In genomic region chr6:143449082-143449481, GRCh38 we compare ENCODE assay signal across 9 cellular contexts. TPM values are rescaled to one million over a fixed set of nuclear protein-coding genes. Genes with fewer than 3 reads are reported as not detected.
A peak's percentile ranks its signal among the peaks of the same experiment; 100 is the strongest.
DNase-seq lines count a peak whose midpoint lies in the region; ATAC-seq and TF ChIP-seq lines count a peak whose summit lies in the region.
"Had no signal": no experiment of that assay in that cellular context is flagged by ENCODE, and none has a peak within 500 bp of the region (broad histone marks: within the 10 kb centered on the region; RNA-seq: fewer than 3 reads in every experiment).

No MANE protein-coding gene starts in this region.

- no peak for DNase-seq in GM23338 (ENCODE audit: low spot score)
- no peak for DNase-seq in activated T-helper 1 cell treated with anti-CD3 and anti-CD28 coated beads, Interleukin-12 subunit alpha, Interleukin-12 subunit beta, Interleukin-2, Interleukin-4 antibody, amounts not matched to agents 30 ng/mL and 10 ng/mL and 1 ng/mL, durations not matched to agents 14 hours and 24 hours and 36 hours (ENCODE audit: low spot score)
- no peak for DNase-seq in stimulated activated naive CD4-positive, alpha-beta T cell treated with Interleukin-2 at 50 U/mL for 16 hours (lab: John Stamatoyannopoulos, UW)
- no peak for DNase-seq in mucosa of gallbladder (ENCODE audit: low spot score)
- DNase-seq: amygdala had no signal

- no peak overlapping the region for H3K27ac ChIP-seq in ACC112 (ENCODE audit: low read depth, low read length)
- no peak overlapping the region for H3K27ac ChIP-seq in GM23338 (ENCODE audit: low read depth)
- H3K27ac ChIP-seq in mesodermal cell (ENCODE audit: low read depth, low read length, severe bottlenecking) = no peak overlapping the region

- no peaks in the 10 kb centered on the region for H3K9me3 Mint-ChIP-seq in GM23338
- H3K9me3 Mint-ChIP-seq in activated T-helper 1 cell treated with anti-CD3 and anti-CD28 coated beads, Interleukin-12 subunit alpha, Interleukin-12 subunit beta, Interleukin-2, Interleukin-4 antibody, amounts not matched to agents 30 ng/mL and 10 ng/mL and 1 ng/mL, durations not matched to agents 14 hours and 24 hours and 36 hours = no peaks in the 10 kb centered on the region

- H2AFZ ChIP-seq in ACC112 (ENCODE audit: low read length, unreplicated experiment) (peak overlapping the region; percentile 98), GM23338 (no peak overlapping the region)

- no peaks in the 10 kb centered on the region; the same call in 1 of the 2 replicates for H4K20me1 ChIP-seq in GM23338 (replicated peaks; ENCODE audit: insufficient read depth)

- H3K79me2 ChIP-seq in ACC112 (ENCODE audit: control insufficient read depth, insufficient read depth, low read length, unreplicated experiment) (peaks cover 41% of the 10 kb centered on the region), GM23338 (replicated peaks; ENCODE audit: insufficient read depth) (peaks cover 38% of the 10 kb centered on the region)

- no peak for TF ChIP-seq CTCF in GM23338 (conservative IDR thresholded peaks at IDR 0.05; ENCODE audit: low read depth in 2 of 2)

- ATAC-seq in GM23338 (no peak), GM18907 (IDR thresholded peaks at IDR 0.05; ENCODE audit: unreplicated experiment) (no peak), HG03442 (IDR thresholded peaks at IDR 0.05; ENCODE audit: unreplicated experiment) (no peak)

- H3K27ac Mint-ChIP-seq in GM23338 = no peak overlapping the region
- H3K27ac Mint-ChIP-seq in activated T-helper 1 cell treated with anti-CD3 and anti-CD28 coated beads, Interleukin-12 subunit alpha, Interleukin-12 subunit beta, Interleukin-2, Interleukin-4 antibody, amounts not matched to agents 30 ng/mL and 10 ng/mL and 1 ng/mL, durations not matched to agents 14 hours and 24 hours and 36 hours = no peak overlapping the region

- peaks cover 7% of the 10 kb centered on the region for H3K27me3 Mint-ChIP-seq in GM23338 (ENCODE audit: insufficient read depth, low read depth, poor library complexity)
- H3K27me3 Mint-ChIP-seq in activated T-helper 1 cell treated with anti-CD3 and anti-CD28 coated beads, Interleukin-12 subunit alpha, Interleukin-12 subunit beta, Interleukin-2, Interleukin-4 antibody, amounts not matched to agents 30 ng/mL and 10 ng/mL and 1 ng/mL, durations not matched to agents 14 hours and 24 hours and 36 hours (ENCODE audit: insufficient read depth) = no peaks in the 10 kb centered on the region

- H3K27me3 ChIP-seq in ACC112 (ENCODE audit: insufficient read depth, low read length) (no peaks in the 10 kb centered on the region), GM23338 (ENCODE audit: insufficient read depth) (no peaks in the 10 kb centered on the region)

- no peaks in the 10 kb centered on the region for H3K9me2 ChIP-seq in GM23338 (ENCODE audit: insufficient read depth)

- H3K36me3 ChIP-seq in ACC112 (ENCODE audit: insufficient read depth, low read length) (no peaks in the 10 kb centered on the region), GM23338 (ENCODE audit: insufficient read depth) (no peaks in the 10 kb centered on the region), mesodermal cell (ENCODE audit: control insufficient read depth, insufficient read depth, low read length) (peaks cover 4% of the 10 kb centered on the region)

- no peaks in the 10 kb centered on the region for H3K9me3 ChIP-seq in mesodermal cell (ENCODE audit: control insufficient read depth, low read length)

- peaks cover 4% of the 10 kb centered on the region; the same call in 2 of the 3 replicates for H3K36me3 Mint-ChIP-seq in GM23338 (ENCODE audit: low read depth)
- peaks cover 13% of the 10 kb centered on the region for H3K36me3 Mint-ChIP-seq in activated T-helper 1 cell treated with anti-CD3 and anti-CD28 coated beads, Interleukin-12 subunit alpha, Interleukin-12 subunit beta, Interleukin-2, Interleukin-4 antibody, amounts not matched to agents 30 ng/mL and 10 ng/mL and 1 ng/mL, durations not matched to agents 14 hours and 24 hours and 36 hours (ENCODE audit: low read depth)

- H3K4me1 Mint-ChIP-seq in GM23338 = peaks cover 14% of the 10 kb centered on the region
- H3K4me1 Mint-ChIP-seq in activated T-helper 1 cell treated with anti-CD3 and anti-CD28 coated beads, Interleukin-12 subunit alpha, Interleukin-12 subunit beta, Interleukin-2, Interleukin-4 antibody, amounts not matched to agents 30 ng/mL and 10 ng/mL and 1 ng/mL, durations not matched to agents 14 hours and 24 hours and 36 hours (ENCODE audit: low read depth) = peaks cover 50% of the 10 kb centered on the region

- 88 to 90% methylated on average over 1 to 2 of the region's 4 CpGs for WGBS in mesodermal cell (ENCODE audit: insufficient coverage in 2 of 2), 2 experiments

- H3K4me2 ChIP-seq in GM23338 = peak overlapping the region; percentile 94

- peak overlapping the region; percentile 94 for H3K4me3 Mint-ChIP-seq in GM23338
- H3K4me3 Mint-ChIP-seq in activated T-helper 1 cell treated with anti-CD3 and anti-CD28 coated beads, Interleukin-12 subunit alpha, Interleukin-12 subunit beta, Interleukin-2, Interleukin-4 antibody, amounts not matched to agents 30 ng/mL and 10 ng/mL and 1 ng/mL, durations not matched to agents 14 hours and 24 hours and 36 hours = peak overlapping the region; percentile 98

- peak overlapping the region; percentile 91 for H3K4me3 ChIP-seq in ACC112 (ENCODE audit: low read depth, low read length)
- H3K4me3 ChIP-seq in GM23338 = peak overlapping the region; percentile 91
- peak overlapping the region; percentile 84 for H3K4me3 ChIP-seq in mesodermal cell (ENCODE audit: extremely low read depth, insufficient read depth, low read length, poor library complexity, severe bottlenecking)

- intact Hi-C loops in activated T-helper 1 cell treated with anti-CD3 and anti-CD28 coated beads, Interleukin-12 subunit alpha, Interleukin-12 subunit beta, Interleukin-2, Interleukin-4 antibody, amounts not matched to agents 30 ng/mL and 10 ng/mL and 1 ng/mL, durations not matched to agents 14 hours and 24 hours and 36 hours (cut with micrococcal nuclease) = loop anchor here (10.0 kb wide), 2 partner anchors 706 to 766 kb away; partner anchors contain the start of gene STX11

- H3K4me1 ChIP-seq in ACC112 (ENCODE audit: control insufficient read depth, insufficient read depth, low read length, unreplicated experiment) (peaks cover 14% of the 10 kb centered on the region), GM23338 (ENCODE audit: insufficient read depth) (peaks cover 12% of the 10 kb centered on the region), mesodermal cell (ENCODE audit: control insufficient read depth, insufficient read depth, low read length, poor library complexity, severe bottlenecking) (no peaks in the 10 kb centered on the region)

- H3F3A ChIP-seq in GM23338 (replicated peaks; ENCODE audit: low read depth) = no peaks in the 10 kb centered on the region

TF ChIP-seq in GM23338, 12 proteins besides CTCF, POLR2A, EP300 and RAD21 (continues in another document):
- TF ChIP-seq ZNF331 (CRISPR knock-in tag; IDR thresholded peaks at IDR 0.05; ENCODE audit: low read depth) = no peak
- no peak for TF ChIP-seq POLR2AphosphoS5 (IDR thresholded peaks at IDR 0.05; ENCODE audit: low read depth)
- TF ChIP-seq ETS1 (IDR thresholded peaks at IDR 0.05) = no peak
- TF ChIP-seq ZNF114 (CRISPR knock-in tag; IDR thresholded peaks at IDR 0.05) = no peak
- TF ChIP-seq STAT1 (IDR thresholded peaks at IDR 0.05; ENCODE audit: unreplicated experiment) = no peak
- TF ChIP-seq EZH2 (IDR thresholded peaks at IDR 0.05; ENCODE audit: low read depth, unreplicated experiment) = no peak
- no peak for TF ChIP-seq EZH2phosphoT487 (IDR thresholded peaks at IDR 0.05; ENCODE audit: unreplicated experiment)

RNA-seq across cellular contexts. Expression of gene ADAT2, which starts 1.4 kb away (rescaled TPM):
- 10.8 and 13.7 TPM in 2 replicates for total RNA-seq in GM23338 (2014; rRNA removed; shearing (Covaris generic))
- polyA plus RNA-seq in GM23338 (2016; fragmentation: Nextera tagmentation; extraction: Ambion mirVana) = 6.9 and 7.4 TPM in 2 replicates
- total RNA-seq in activated T-helper 1 cell treated with anti-CD3 and anti-CD28 coated beads, Interleukin-12 subunit alpha, Interleukin-12 subunit beta, Interleukin-2, Interleukin-4 antibody, amounts not matched to agents 30 ng/mL and 10 ng/mL and 1 ng/mL, durations not matched to agents 14 hours and 24 hours and 36 hours = 39.0 and 43.6 TPM in 2 replicates
- 4.7 TPM for polyA plus RNA-seq in mesodermal cell (2013, experiment 1 of 2)
- polyA plus RNA-seq in mesodermal cell (2013, experiment 2 of 2) = 7.0 TPM
- 2.5 TPM for total RNA-seq in mucosa of gallbladder

RNA-seq across cellular contexts. Expression of gene PEX3, which starts 1.5 kb away (rescaled TPM):
- 13.8 and 16.4 TPM in 2 replicates for total RNA-seq in GM23338 (2014; rRNA removed; shearing (Covaris generic))
- 19.4 and 22.7 TPM in 2 replicates for polyA plus RNA-seq in GM23338 (2016; fragmentation: Nextera tagmentation; extraction: Ambion mirVana)
- total RNA-seq in activated T-helper 1 cell treated with anti-CD3 and anti-CD28 coated beads, Interleukin-12 subunit alpha, Interleukin-12 subunit beta, Interleukin-2, Interleukin-4 antibody, amounts not matched to agents 30 ng/mL and 10 ng/mL and 1 ng/mL, durations not matched to agents 14 hours and 24 hours and 36 hours = 23.6 and 25.0 TPM in 2 replicates
- polyA plus RNA-seq in mesodermal cell (2013, experiment 1 of 2) = 11.0 TPM
- polyA plus RNA-seq in mesodermal cell (2013, experiment 2 of 2) = 13.2 TPM
- 14.7 TPM for total RNA-seq in mucosa of gallbladder
